Comparison of ENCODE assay signal across 1 cellular context in genomic region chr6:53107091-53107490, GRCh38.
TF ChIP-seq lines count a peak whose summit lies in the region.

No MANE protein-coding gene starts in this region.

TF ChIP-seq in IMR-90, 13 proteins besides CTCF, POLR2A, EP300 and RAD21:
- TF ChIP-seq RCOR1 (IDR thresholded peaks at IDR 0.05; ENCODE audit: insufficient replicate concordance, low read length) (no peak), FOS (IDR thresholded peaks at IDR 0.05; ENCODE audit: low read depth, low read length) (no peak), BHLHE40 (IDR thresholded peaks at IDR 0.05; ENCODE audit: low read depth, low read length) (no peak), RFX5 (IDR thresholded peaks at IDR 0.05; ENCODE audit: low read depth, low read length) (no peak), CEBPB (IDR thresholded peaks at IDR 0.05; ENCODE audit: low read depth, low read length) (no peak), SMC3 (IDR thresholded peaks at IDR 0.05; ENCODE audit: low read depth, low read length) (no peak), MXI1 (IDR thresholded peaks at IDR 0.05; ENCODE audit: borderline replicate concordance, low read depth, low read length) (no peak), MAFK (IDR thresholded peaks at IDR 0.05; ENCODE audit: low read depth, low read length) (no peak)
